In the genomic region with DNA sequence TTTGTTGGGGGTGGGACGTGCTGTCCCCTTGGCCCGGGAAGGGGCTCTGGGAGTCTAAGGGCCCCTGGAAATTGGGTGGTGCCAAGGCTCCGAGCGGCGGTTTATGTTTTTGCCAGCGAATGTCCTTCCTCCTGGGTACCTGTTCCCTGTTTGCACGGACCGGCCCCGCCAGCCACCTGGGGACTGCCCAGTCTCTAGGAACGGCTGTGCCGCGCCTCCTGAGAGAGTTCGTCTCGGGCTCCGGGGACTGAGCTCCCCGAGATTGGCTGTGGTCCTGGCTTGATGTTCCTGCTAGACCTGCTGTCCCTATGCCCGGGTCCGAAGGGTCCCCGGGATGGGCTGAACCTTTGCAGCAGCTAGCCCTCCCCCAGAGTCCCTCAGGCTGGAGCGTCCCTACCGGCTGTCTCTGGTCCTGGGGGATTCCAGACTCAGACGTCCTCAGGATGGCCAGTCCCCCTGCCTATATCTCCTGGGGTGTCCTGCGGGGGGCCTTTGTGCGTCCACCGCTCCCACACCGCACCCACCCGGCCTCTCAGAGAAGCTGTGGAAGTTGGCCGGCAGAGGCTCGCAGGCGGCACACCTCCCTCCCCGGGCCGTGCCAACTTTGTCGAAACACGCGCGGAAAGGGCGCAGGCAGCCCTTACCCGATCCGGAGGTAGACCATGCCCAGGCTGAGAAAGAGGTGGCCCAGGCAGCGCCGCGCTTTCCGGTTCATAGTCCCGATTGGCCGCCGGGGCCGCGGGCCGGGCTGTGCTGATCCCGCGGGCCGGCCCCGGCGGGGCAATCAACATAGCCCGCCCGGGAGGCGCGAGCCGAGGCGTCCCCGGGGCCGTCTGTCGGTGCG, we compare ENCODE assay signal across 9 cellular contexts. TPM values are rescaled to one million over a fixed set of nuclear protein-coding genes. Genes with fewer than 3 reads are reported as not detected.
DNase-seq lines count a peak whose midpoint lies in the region; ATAC-seq, FAIRE-seq and TF ChIP-seq lines count a peak whose summit lies in the region.
"Had no signal": no experiment of that assay in that cellular context is flagged by ENCODE, and none has a peak within 500 bp of the region (broad histone marks: within the 10 kb centered on the region; RNA-seq: fewer than 3 reads in every experiment).

No MANE protein-coding gene starts in this region.

- no peak for FAIRE-seq in urothelium cell line (lab: Jason Lieb, UNC)
- FAIRE-seq: K562 had no signal

- peak overlapping the region; percentile 58 for H2AFZ ChIP-seq in parathyroid adenoma

- no peak for TF ChIP-seq CTCF in Calu3 (IDR thresholded peaks at IDR 0.05; ENCODE audit: unreplicated experiment)
- no peak for TF ChIP-seq CTCF in WERI-Rb-1 (IDR thresholded peaks at IDR 0.05; ENCODE audit: low read depth, low read length)
- TF ChIP-seq CTCF in epithelial cell of proximal tubule (conservative IDR thresholded peaks at IDR 0.05; ENCODE audit: low read depth, low read length) = no peak
- TF ChIP-seq CTCF in parathyroid adenoma (IDR thresholded peaks at IDR 0.05) = no peak

- H3K4me1 Mint-ChIP-seq in Calu3 (ENCODE audit: low read depth, unreplicated experiment) = no peaks in the 10 kb centered on the region

- no peak overlapping the region for H3K27ac ChIP-seq in WERI-Rb-1
- no peak overlapping the region for H3K27ac ChIP-seq in parathyroid adenoma

- H3K4me3 ChIP-seq in WERI-Rb-1 (ENCODE audit: low read depth, low read length) = peak overlapping the region; percentile 25
- H3K4me3 ChIP-seq in epithelial cell of proximal tubule (ENCODE audit: low read depth, low read length) = peak overlapping the region; percentile 61
- H3K4me3 ChIP-seq in parathyroid adenoma (ENCODE audit: low read depth, low read length) = peak overlapping the region; percentile 29
- H3K4me3 ChIP-seq: K562 had no signal

- BruUV-seq in Calu3 (replicated peaks; lab: Mats Ljungman, UMichigan) = TSS peak; percentile 24

- intact Hi-C loops in Calu3 (cut with micrococcal nuclease; ENCODE audit: unreplicated experiment) = no loop called here

- peak overlapping the region; percentile 61 for H3K4me2 ChIP-seq in parathyroid adenoma (ENCODE audit: low read length)

- H3K4me1 ChIP-seq in parathyroid adenoma = peaks cover 3% of the 10 kb centered on the region

- DNase-seq in Calu3 (peak; percentile 58), WERI-Rb-1 (no peak), epithelial cell of proximal tubule (ENCODE audit: low read depth) (no peak), urothelium cell line (ENCODE audit: low spot score) (no peak), Ammon's horn (ENCODE audit: low spot score) (no peak), GM19238 (ENCODE audit: insufficient read length, low spot score) (no peak)

- no peaks in the 10 kb centered on the region for H3K79me2 ChIP-seq in parathyroid adenoma

- H3K9me3 Mint-ChIP-seq in Calu3 (ENCODE audit: low read depth, unreplicated experiment) = no peaks in the 10 kb centered on the region

- CTCF ChIA-PET in Calu3 (lab: Charles Lee) = interaction anchor here (0.5 to 3.6 kb wide), 6 partner anchors 17 to 230 kb away, joined by 3 to 51 read pairs (median 6); no protein-coding TSS in a partner anchor

- H3K36me3 Mint-ChIP-seq in Calu3 (ENCODE audit: insufficient read depth, unreplicated experiment) = peaks cover 12% of the 10 kb centered on the region

- no peak overlapping the region for H3K9ac ChIP-seq in parathyroid adenoma

- H3K36me3 ChIP-seq in WERI-Rb-1 (no peaks in the 10 kb centered on the region), parathyroid adenoma (ENCODE audit: control insufficient read depth, insufficient read depth, low read length) (no peaks in the 10 kb centered on the region)

- H3K27ac Mint-ChIP-seq in Calu3 (ENCODE audit: unreplicated experiment) = no peak overlapping the region

- peaks cover 37% of the 10 kb centered on the region for H3K27me3 Mint-ChIP-seq in Calu3 (ENCODE audit: unreplicated experiment)

- H3K9me3 ChIP-seq in WERI-Rb-1 (ENCODE audit: severe bottlenecking) = no peaks in the 10 kb centered on the region
- no peaks in the 10 kb centered on the region for H3K9me3 ChIP-seq in parathyroid adenoma (ENCODE audit: control insufficient read depth, low read length)

- no peak for ATAC-seq in GM18520 (IDR thresholded peaks at IDR 0.05; ENCODE audit: unreplicated experiment)

- peak overlapping the region; percentile 82 for H3K4me3 Mint-ChIP-seq in Calu3 (ENCODE audit: low read depth, unreplicated experiment)

- H3K27me3 ChIP-seq in WERI-Rb-1 (ENCODE audit: insufficient read depth, low read depth, severe bottlenecking) = peaks cover 99% of the 10 kb centered on the region
- H3K27me3 ChIP-seq in parathyroid adenoma (ENCODE audit: control insufficient read depth, insufficient read depth, low read length) = no peaks in the 10 kb centered on the region

RNA-seq across cellular contexts. Expression of gene WNT7A, which starts 0.5 kb away (rescaled TPM):
- total RNA-seq in Calu3 (2022) (2.7 and 3.5 TPM in 2 replicates), epithelial cell of proximal tubule (8.6 and 10.3 TPM in 2 replicates)
- total RNA-seq: K562 had no signal
